8 cellular contexts compared by ENCODE assay signal in genomic region chr6:125918681-125919566, GRCh38.
A peak's percentile ranks its signal among the peaks of the same experiment; 100 is the strongest.
DNase-seq lines count a peak whose midpoint lies in the region; ATAC-seq and TF ChIP-seq lines count a peak whose summit lies in the region.

No MANE protein-coding gene starts in this region.

- H2AFZ ChIP-seq in DND-41 (ENCODE audit: low read depth, low read length), result no peak overlapping the region

- in situ Hi-C loops in brain microvascular endothelial cell (cut with HindIII; ENCODE audit: low pct_ligation_motif_present, low sequenced_read_pairs), result no loop called here

- DNase-seq in DND-41, result no peak
- no peak for DNase-seq in RWPE2 (ENCODE audit: low spot score)
- DNase-seq in brain microvascular endothelial cell, result peak; percentile 85
- peak; percentile 91 for DNase-seq in left kidney (ENCODE audit: low read depth, low spot score)
- DNase-seq in stimulated activated CD4-positive, alpha-beta T cell treated with anti-CD3 and anti-CD28 coated beads, TNF-alpha, amount 100 ng/mL, for 4 hours (ENCODE audit: low read depth in 3 of 3), result peak in 2 of 3 experiments; percentile 14 to 19
- DNase-seq in nucleus accumbens (lab: John Stamatoyannopoulos, UW), result no peak

- no peaks in the 10 kb centered on the region for H3K4me1 ChIP-seq in DND-41 (ENCODE audit: insufficient read depth, low read length)
- peaks cover 40% of the 10 kb centered on the region for H3K4me1 ChIP-seq in RWPE2 (ENCODE audit: insufficient read depth, poor library complexity, severe bottlenecking)

- H3K9ac ChIP-seq in DND-41 (ENCODE audit: low read depth, low read length), result no peak overlapping the region

- H3K9me3 ChIP-seq in DND-41 (ENCODE audit: insufficient read depth, low read length, severe bottlenecking) (no peaks in the 10 kb centered on the region), RWPE2 (ENCODE audit: severe bottlenecking) (no peaks in the 10 kb centered on the region)

- H3K27me3 ChIP-seq in DND-41 (ENCODE audit: insufficient read depth, low read length, poor library complexity), result no peaks in the 10 kb centered on the region
- H3K27me3 ChIP-seq in RWPE2 (ENCODE audit: insufficient read depth, poor library complexity, severe bottlenecking), result no peaks in the 10 kb centered on the region
- H3K27me3 ChIP-seq in brain microvascular endothelial cell (replicated peaks), result no peaks in the 10 kb centered on the region

- no peak for TF ChIP-seq CTCF in DND-41 (IDR thresholded peaks at IDR 0.05; ENCODE audit: borderline replicate concordance, extremely low read depth, low read length, poor library complexity, severe bottlenecking)
- TF ChIP-seq CTCF in RWPE2 (IDR thresholded peaks at IDR 0.05; ENCODE audit: poor library complexity, severe bottlenecking), result no peak
- no peak for TF ChIP-seq CTCF in brain microvascular endothelial cell (IDR thresholded peaks at IDR 0.05; ENCODE audit: low read depth, low read length, missing control alignments)

- H3K4me3 ChIP-seq in DND-41 (ENCODE audit: low read depth in 1 of 2, low read length in 2 of 2), result no peak overlapping the region
- peak overlapping the region; percentile 33 for H3K4me3 ChIP-seq in RWPE2 (ENCODE audit: severe bottlenecking)
- peak overlapping the region; percentile 27 for H3K4me3 ChIP-seq in brain microvascular endothelial cell (ENCODE audit: low read depth, low read length)

- H3K36me3 ChIP-seq in DND-41 (ENCODE audit: insufficient read depth, low read length), result peaks cover 63% of the 10 kb centered on the region
- peaks cover 62% of the 10 kb centered on the region for H3K36me3 ChIP-seq in RWPE2 (ENCODE audit: low read depth)
- peaks cover 44% of the 10 kb centered on the region for H3K36me3 ChIP-seq in brain microvascular endothelial cell (replicated peaks)

- H3K79me2 ChIP-seq in DND-41 (ENCODE audit: insufficient read depth, low read length), result no peaks in the 10 kb centered on the region

- no peak overlapping the region for H3K4me2 ChIP-seq in DND-41 (ENCODE audit: insufficient read depth, low read length)

- H4K20me1 ChIP-seq in DND-41 (ENCODE audit: insufficient read depth, low read length), result no peaks in the 10 kb centered on the region

- ATAC-seq in DND-41 (ENCODE audit: insufficient read depth, low read depth) (peak; percentile 55; the same call in 2 of the 3 replicates), GM19467 (IDR thresholded peaks at IDR 0.05; ENCODE audit: unreplicated experiment) (peak; percentile 98), HG03521 (IDR thresholded peaks at IDR 0.05; ENCODE audit: unreplicated experiment) (peak; percentile 96), RWPE2 (ENCODE audit: low read depth) (peak; percentile 86)

- H3K27ac ChIP-seq in DND-41 (ENCODE audit: low read length), result no peak overlapping the region
- H3K27ac ChIP-seq in RWPE2 (ENCODE audit: poor library complexity, severe bottlenecking), result peak overlapping the region; percentile 67
- H3K27ac ChIP-seq in brain microvascular endothelial cell, result peak overlapping the region; percentile 74

Comparison
In these comparisons a context has a peak if more than half of its experiments do, and no peak if none do; other contexts are left out.
1. DNase-seq: peak in brain microvascular endothelial cell (single experiment), left kidney (single experiment) and stimulated activated CD4-positive, alpha-beta T cell treated with anti-CD3 and anti-CD28 coated beads, TNF-alpha, amount 100 ng/mL, for 4 hours (2 of 3); none in DND-41 (single experiment), RWPE2 (single experiment) and nucleus accumbens (0 of 56).
2. H3K4me3 ChIP-seq: peak in RWPE2 (single experiment) and brain microvascular endothelial cell (single experiment); none in DND-41 (0 of 2).
3. Peak in every context shown above with its lines, with median percentiles within 50 percentile points of each other: ATAC-seq.